Comparison of ENCODE assay signal across 10 cellular contexts in genomic region chr1:55287732-55288131, GRCh38.
A peak's percentile ranks its signal among the peaks of the same experiment; 100 is the strongest.
DNase-seq lines count a peak whose midpoint lies in the region; ATAC-seq and TF ChIP-seq lines count a peak whose summit lies in the region.
"Had no signal": no experiment of that assay in that cellular context is flagged by ENCODE, and none has a peak within 500 bp of the region (broad histone marks: within the 10 kb centered on the region; RNA-seq: fewer than 3 reads in every experiment).

No MANE protein-coding gene starts in this region.

- CTCF ChIA-PET in WTC11 (lab: Charles Lee) = interaction anchor here (0.5 to 2.1 kb wide), 3 partner anchors 50 to 199 kb away, joined by 3 to 11 read pairs (median 3); no protein-coding TSS in a partner anchor

- no peak for DNase-seq in memory B cell (ENCODE audit: low spot score in 2 of 2)
- DNase-seq in inferior parietal cortex (ENCODE audit: extremely low spot score) = no peak
- no peak for DNase-seq in WTC11 (ENCODE audit: low spot score)
- DNase-seq in H4 (ENCODE audit: low spot score) = no peak
- no peak for DNase-seq in pons (ENCODE audit: low spot score)
- DNase-seq: activated gamma-delta T cell treated with Interleukin-2 at 50 U/mL for 16 hours, SW 1271 had no signal

- H3K36me3 Mint-ChIP-seq in memory B cell = no peaks in the 10 kb centered on the region
- no peaks in the 10 kb centered on the region for H3K36me3 Mint-ChIP-seq in WTC11

- POLR2A ChIA-PET in WTC11 (lab: Charles Lee) = no interaction called here

- H3K4me1 Mint-ChIP-seq in memory B cell = peaks cover 15% of the 10 kb centered on the region
- peaks cover 14% of the 10 kb centered on the region for H3K4me1 Mint-ChIP-seq in WTC11

- H3K27me3 Mint-ChIP-seq in memory B cell (peaks cover under 1% of the 10 kb centered on the region), WTC11 (ENCODE audit: low read depth) (no peaks in the 10 kb centered on the region; the same call in 1 of the 2 replicates)

- ATAC-seq in GM18870 (IDR thresholded peaks at IDR 0.05; ENCODE audit: unreplicated experiment) (peak; percentile 17), GM21576 (IDR thresholded peaks at IDR 0.05; ENCODE audit: unreplicated experiment) (peak; percentile 38), HG03432 (IDR thresholded peaks at IDR 0.05; ENCODE audit: unreplicated experiment) (peak; percentile 55), memory B cell (ENCODE audit: low read depth) (peak; percentile 41), WTC11 (no peak)

- H3K27ac Mint-ChIP-seq in memory B cell = peak overlapping the region; percentile 42
- no peak overlapping the region for H3K27ac Mint-ChIP-seq in WTC11

- no peak for TF ChIP-seq CTCF in WTC11 (IDR thresholded peaks at IDR 0.05)

- H3K4me3 Mint-ChIP-seq in memory B cell = peak overlapping the region; percentile 84
- no peak overlapping the region for H3K4me3 Mint-ChIP-seq in WTC11

- no peaks in the 10 kb centered on the region for H3K9me3 Mint-ChIP-seq in memory B cell
- H3K9me3 Mint-ChIP-seq in WTC11 = no peaks in the 10 kb centered on the region

TF ChIP-seq in WTC11, 78 proteins besides CTCF, POLR2A, EP300 and RAD21:
- TF ChIP-seq ZNF317 (CRISPR knock-in tag; IDR thresholded peaks at IDR 0.05; ENCODE audit: borderline replicate concordance, low read depth) = no peak
- TF ChIP-seq ERG (CRISPR knock-in tag; IDR thresholded peaks at IDR 0.05) = no peak
- TF ChIP-seq USF1 (CRISPR knock-in tag; IDR thresholded peaks at IDR 0.05) = no peak
- no peak for TF ChIP-seq FOXP1 (CRISPR knock-in tag; IDR thresholded peaks at IDR 0.05; ENCODE audit: borderline replicate concordance)
- no peak for TF ChIP-seq TEAD4 (CRISPR knock-in tag; IDR thresholded peaks at IDR 0.05)
- TF ChIP-seq, protein P1, sequence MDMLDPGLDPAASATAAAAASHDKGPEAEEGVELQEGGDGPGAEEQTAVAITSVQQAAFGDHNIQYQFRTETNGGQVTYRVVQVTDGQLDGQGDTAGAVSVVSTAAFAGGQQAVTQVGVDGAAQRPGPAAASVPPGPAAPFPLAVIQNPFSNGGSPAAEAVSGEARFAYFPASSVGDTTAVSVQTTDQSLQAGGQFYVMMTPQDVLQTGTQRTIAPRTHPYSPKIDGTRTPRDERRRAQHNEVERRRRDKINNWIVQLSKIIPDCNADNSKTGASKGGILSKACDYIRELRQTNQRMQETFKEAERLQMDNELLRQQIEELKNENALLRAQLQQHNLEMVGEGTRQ (CRISPR knock-in tag; IDR thresholded peaks at IDR 0.05) = no peak
- no peak for TF ChIP-seq ATF3 (CRISPR knock-in tag; conservative IDR thresholded peaks at IDR 0.05)
- no peak for TF ChIP-seq FOXK1 (CRISPR knock-in tag; IDR thresholded peaks at IDR 0.05)
- no peak for TF ChIP-seq NR2C2 (CRISPR knock-in tag; IDR thresholded peaks at IDR 0.05)
- TF ChIP-seq ETV6 (CRISPR knock-in tag; IDR thresholded peaks at IDR 0.05) = no peak
- TF ChIP-seq, protein P2, sequence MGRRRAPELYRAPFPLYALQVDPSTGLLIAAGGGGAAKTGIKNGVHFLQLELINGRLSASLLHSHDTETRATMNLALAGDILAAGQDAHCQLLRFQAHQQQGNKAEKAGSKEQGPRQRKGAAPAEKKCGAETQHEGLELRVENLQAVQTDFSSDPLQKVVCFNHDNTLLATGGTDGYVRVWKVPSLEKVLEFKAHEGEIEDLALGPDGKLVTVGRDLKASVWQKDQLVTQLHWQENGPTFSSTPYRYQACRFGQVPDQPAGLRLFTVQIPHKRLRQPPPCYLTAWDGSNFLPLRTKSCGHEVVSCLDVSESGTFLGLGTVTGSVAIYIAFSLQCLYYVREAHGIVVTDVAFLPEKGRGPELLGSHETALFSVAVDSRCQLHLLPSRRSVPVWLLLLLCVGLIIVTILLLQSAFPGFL (CRISPR knock-in tag; IDR thresholded peaks at IDR 0.05; ENCODE audit: borderline replicate concordance) = no peak
- TF ChIP-seq STAT6 (CRISPR knock-in tag; conservative IDR thresholded peaks at IDR 0.05; ENCODE audit: low read depth) = no peak
- no peak for TF ChIP-seq NFE2L1 (CRISPR knock-in tag; IDR thresholded peaks at IDR 0.05)
- no peak for TF ChIP-seq ZNF121 (CRISPR knock-in tag; IDR thresholded peaks at IDR 0.05)
- no peak for TF ChIP-seq ELF4 (CRISPR knock-in tag; IDR thresholded peaks at IDR 0.05; ENCODE audit: low read depth)
- no peak for TF ChIP-seq ZNF396 (CRISPR knock-in tag; IDR thresholded peaks at IDR 0.05; ENCODE audit: borderline replicate concordance)
- TF ChIP-seq CBFB (CRISPR knock-in tag; IDR thresholded peaks at IDR 0.05; ENCODE audit: low read depth) = no peak
